15 cellular contexts compared by ENCODE assay signal in the genomic region with DNA sequence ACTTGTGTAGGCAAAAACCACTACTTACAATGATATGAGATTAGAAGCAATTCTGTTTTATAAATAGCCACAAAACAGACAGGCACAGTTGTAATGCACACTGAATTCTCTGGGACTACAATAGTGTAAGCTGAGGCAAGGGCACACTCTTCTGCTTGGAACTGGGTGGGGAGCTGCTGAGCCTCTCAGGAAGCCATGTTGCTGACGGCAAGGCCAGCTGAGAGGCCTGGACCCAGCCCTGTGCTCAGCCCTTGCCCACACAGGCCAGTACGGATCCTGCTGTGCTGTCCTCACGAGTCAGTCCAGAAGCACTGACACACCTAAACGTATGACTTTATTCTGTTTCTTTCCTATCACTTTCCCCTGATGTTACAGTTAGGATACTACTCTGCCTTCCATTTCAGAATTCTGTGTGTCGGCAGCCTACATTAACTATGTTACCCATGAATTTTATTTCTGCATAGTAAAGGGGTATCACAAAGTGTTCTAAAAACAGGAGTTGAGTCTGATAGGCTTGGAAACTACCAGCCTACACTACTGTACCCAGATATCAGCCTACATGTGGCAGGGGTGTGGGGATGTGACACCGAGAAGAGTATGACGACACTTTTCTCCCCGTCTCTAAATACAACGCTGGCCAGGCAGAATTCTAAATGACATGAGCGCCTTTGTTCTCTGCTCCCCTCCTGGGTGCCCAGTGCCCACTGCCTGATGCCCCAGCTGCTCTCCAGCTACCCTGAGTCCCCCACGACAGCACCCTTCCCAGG. TPM values are rescaled to one million over a fixed set of nuclear protein-coding genes. Genes with fewer than 3 reads are reported as not detected.
DNase-seq lines count a peak whose midpoint lies in the region; ATAC-seq, FAIRE-seq and TF ChIP-seq lines count a peak whose summit lies in the region.
"Had no signal": no experiment of that assay in that cellular context is flagged by ENCODE, and none has a peak within 500 bp of the region (broad histone marks: within the 10 kb centered on the region; RNA-seq: fewer than 3 reads in every experiment).

No MANE protein-coding gene starts in this region.

- H4K20me1 ChIP-seq in K562 (replicated peaks; ENCODE audit: control insufficient read depth, insufficient read depth, low read length) = no peaks in the 10 kb centered on the region

- POLR2A ChIA-PET in K562 (lab: Yijun Ruan, JAX) = interaction anchor here (0.6 kb wide), 1 partner anchor 34 kb away, joined by 3 read pairs; no protein-coding TSS in a partner anchor

- H3K27ac Mint-ChIP-seq in activated naive CD4-positive, alpha-beta T cell treated with anti-CD3 and anti-CD28 coated beads, Interleukin-2, amount 10 ng/mL, durations not matched to agents 7 days and 5 days = peak overlapping the region; percentile 26

- ATAC-seq in K562 = no peak
- no peak for ATAC-seq in GM19324 (IDR thresholded peaks at IDR 0.05; ENCODE audit: low FRiP score, unreplicated experiment)
- ATAC-seq: HCT116 had no signal

- H3K79me2 ChIP-seq in K562 (ENCODE audit: control insufficient read depth, insufficient read depth, low read length) = peaks cover 3% of the 10 kb centered on the region; the same call in 2 of the 3 replicates

- H3K9me3 ChIP-seq in K562 (replicated peaks; ENCODE audit: control insufficient read depth, insufficient read depth, low read depth, low read length) (no peaks in the 10 kb centered on the region; the same call in 1 of the 2 replicates), kidney (ENCODE audit: control insufficient read depth in 1 of 2, low read length in 2 of 2) (no peaks in the 10 kb centered on the region)

- TSS peak; percentile 27 for BruUV-seq in K562 (replicated peaks; lab: Mats Ljungman, UMichigan)

- H3K9ac ChIP-seq in K562 (ENCODE audit: insufficient read depth in 1 of 2, low read depth in 2 of 2, low read length in 2 of 2) = no peak overlapping the region
- H3K9ac ChIP-seq in kidney (ENCODE audit: low read length in 2 of 2) = no peak overlapping the region

- TF ChIP-seq POLR2A in K562 (conservative IDR thresholded peaks at IDR 0.05) = no peak

- no peak overlapping the region for H3K4me3 Mint-ChIP-seq in activated naive CD4-positive, alpha-beta T cell treated with anti-CD3 and anti-CD28 coated beads, Interleukin-2, amount 10 ng/mL, durations not matched to agents 7 days and 5 days

- peaks cover 30% of the 10 kb centered on the region for H3K36me3 Mint-ChIP-seq in activated naive CD4-positive, alpha-beta T cell treated with anti-CD3 and anti-CD28 coated beads, Interleukin-2, amount 10 ng/mL, durations not matched to agents 7 days and 5 days

- no peak overlapping the region for H3K27ac ChIP-seq in K562 (ENCODE audit: extremely low read depth, low read depth, low read length)
- H3K27ac ChIP-seq in kidney (ENCODE audit: low read depth in 2 of 2, low read length in 2 of 2) = no peak overlapping the region

- in situ Hi-C loops in K562 (cut with MboI) = no loop called here

- H3K36me3 ChIP-seq in K562 (ENCODE audit: control insufficient read depth, insufficient read depth, low read length) = peaks cover 91% of the 10 kb centered on the region; the same call in 2 of the 3 replicates
- H3K36me3 ChIP-seq in kidney (ENCODE audit: control insufficient read depth in 1 of 2, insufficient read depth in 2 of 2, low read length in 2 of 2) = peaks cover 37 to 51% of the 10 kb centered on the region in 2 donors

- no peak for TF ChIP-seq RAD21 in K562 (CRISPR knock-in tag; conservative IDR thresholded peaks at IDR 0.05 in 1 of 2, IDR thresholded peaks at IDR 0.05 in 1 of 2)

- no peaks in the 10 kb centered on the region for H3K4me1 ChIP-seq in K562 (replicated peaks in 1 of 2; ENCODE audit: control insufficient read depth in 2 of 2, insufficient read depth in 2 of 2, low read length in 2 of 2)
- no peaks in the 10 kb centered on the region for H3K4me1 ChIP-seq in kidney (ENCODE audit: control insufficient read depth in 1 of 2, insufficient read depth in 1 of 2, low read depth in 1 of 2, low read length in 2 of 2)

- intact Hi-C loops in K562 (cut with micrococcal nuclease) = no loop called here
- intact Hi-C loops in kidney (cut with DNase I) = no loop called here

- peaks cover 2% of the 10 kb centered on the region for H3K4me1 Mint-ChIP-seq in activated naive CD4-positive, alpha-beta T cell treated with anti-CD3 and anti-CD28 coated beads, Interleukin-2, amount 10 ng/mL, durations not matched to agents 7 days and 5 days

- no peak overlapping the region for H2AFZ ChIP-seq in K562 (ENCODE audit: low read depth, low read length)

- H3K9me3 Mint-ChIP-seq in activated naive CD4-positive, alpha-beta T cell treated with anti-CD3 and anti-CD28 coated beads, Interleukin-2, amount 10 ng/mL, durations not matched to agents 7 days and 5 days = no peaks in the 10 kb centered on the region
- H3K9me3 Mint-ChIP-seq: IgD-negative memory B cell had no signal

- no peak for DNase-seq in activated naive CD4-positive, alpha-beta T cell treated with anti-CD3 and anti-CD28 coated beads, Interleukin-2, amount 10 ng/mL, durations not matched to agents 7 days and 5 days
- DNase-seq in activated naive CD4-positive, alpha-beta T cell treated with Interleukin-2 at 50 U/mL for 16 hours = no peak
- DNase-seq in K562 (ENCODE audit: extremely low read depth in 1 of 4, low spot score in 3 of 4) (no peak), kidney (peak; percentile 60), putamen (ENCODE audit: low spot score) (peak; percentile 27), NAMALWA (ENCODE audit: low spot score) (no peak), HCEC 1CT (no peak)
- DNase-seq: DMS53, MV-4-11, NCI-H146, NCI-H2081 treated with DMSO at 0.1 percent for 48 hours, NCI-H524 had no signal

- peaks cover 4% of the 10 kb centered on the region for H3K9me1 ChIP-seq in K562 (ENCODE audit: control insufficient read depth, insufficient read depth, low read length)

- CTCF ChIA-PET in activated naive CD4-positive, alpha-beta T cell treated with anti-CD3 and anti-CD28 coated beads, Interleukin-2, amount 10 ng/mL, durations not matched to agents 7 days and 5 days (lab: Charles Lee) = interaction anchor here (1.9 kb wide), 1 partner anchor 8 kb away, joined by 5 read pairs; no protein-coding TSS in a partner anchor
- CTCF ChIA-PET in K562 (lab: Yijun Ruan, JAX; ENCODE audit: low intra/inter-chr PET ratio) = no interaction called here

- no peaks in the 10 kb centered on the region for H3K27me3 Mint-ChIP-seq in activated naive CD4-positive, alpha-beta T cell treated with anti-CD3 and anti-CD28 coated beads, Interleukin-2, amount 10 ng/mL, durations not matched to agents 7 days and 5 days
- H3K27me3 Mint-ChIP-seq: IgD-negative memory B cell had no signal

- H3K4me3 ChIP-seq in K562 (no peak overlapping the region), kidney (ENCODE audit: low read length in 2 of 2) (no peak overlapping the region)

- no peaks in the 10 kb centered on the region for H3K27me3 ChIP-seq in K562 (ENCODE audit: control insufficient read depth in 2 of 2, insufficient read depth in 2 of 2, low read length in 2 of 2)

- H3K4me2 ChIP-seq in K562 (ENCODE audit: insufficient read depth, low read length) = no peak overlapping the region

- no peak for FAIRE-seq in K562 (lab: Jason Lieb, UNC)
- FAIRE-seq in kidney (lab: Jason Lieb, UNC) = no peak

- WGBS in K562 (ENCODE audit: insufficient coverage, low coverage, missing lambda C conversion rate) = 94% methylated on average over 11 of the region's 11 CpGs

- no peak for TF ChIP-seq CTCF in K562 (IDR thresholded peaks at IDR 0.05 in 2 of 3, conservative IDR thresholded peaks at IDR 0.05 in 1 of 3; ENCODE audit: insufficient read depth in 2 of 3, low read depth in 1 of 3, low read length in 3 of 3)
- TF ChIP-seq CTCF in kidney (IDR thresholded peaks at IDR 0.05; ENCODE audit: borderline replicate concordance, extremely low read depth, insufficient read depth) = no peak

- TF ChIP-seq EP300 in K562 (IDR thresholded peaks at IDR 0.05; ENCODE audit: low read length) = no peak

RNA-seq across cellular contexts. Expression of gene FAAP100, which starts 41.1 kb away (rescaled TPM):
- total RNA-seq in K562 (2011; cell fraction: chromatin; rRNA removed; ENCODE audit: low replicate concordance) = 44.9 and 197 TPM in 2 replicates
- total RNA-seq in K562 (2011; cell fraction: nucleolus; rRNA removed) = 108 and 129 TPM in 2 replicates
- total RNA-seq in K562 (2011; cell fraction: nucleoplasm; rRNA removed) = 63.6 and 65.2 TPM in 2 replicates
- total RNA-seq in K562 (2014; rRNA removed) = 33.2 and 39.0 TPM in 2 replicates
- total RNA-seq in K562 (2014; rRNA removed; fragmentation: Illumina TruSeq; extraction: Trizol) = 3.9 and 8.6 TPM in 2 replicates
- 18.9 and 20.9 TPM in 2 replicates for total RNA-seq in K562 (2015; rRNA removed; fragmentation: Illumina TruSeq; extraction: Trizol)
- total RNA-seq in K562 (2021) = 51.2 and 52.5 TPM in 2 replicates
- 12.6 and 15.2 TPM in 2 replicates for polyA plus RNA-seq in K562 (2011; rRNA removed)
- 18.3 and 47.5 TPM in 2 replicates for polyA plus RNA-seq in K562 (2011; cell fraction: cytosol; rRNA removed)
- 42.7 and 112 TPM in 2 replicates for polyA plus RNA-seq in K562 (2011; cell fraction: nucleus; rRNA removed)
- 22.5 and 27.7 TPM in 2 replicates for polyA plus RNA-seq in K562 (2012)
- polyA plus RNA-seq in K562 (2014; fragmentation: Illumina TruSeq; extraction: Trizol) = 7.6 and 25.3 TPM in 2 replicates
- under 1 TPM; 0.31 to 0.69 TPM for polyA plus RNA-seq in K562 (2014; fragmentation: Nextera tagmentation; extraction: Ambion mirVana)
- polyA plus RNA-seq in K562 (2014; rRNA removed) = 38.6 and 42.4 TPM in 2 replicates
- 4.7 and 7.0 TPM in 2 replicates for polyA minus RNA-seq in K562 (2011; rRNA and poly(A)+ RNA removed)
- polyA minus RNA-seq in K562 (2011; cell fraction: cytosol; rRNA and poly(A)+ RNA removed) = 19.5 and 23.0 TPM in 2 replicates
- 58.6 and 62.1 TPM in 2 replicates for polyA minus RNA-seq in K562 (2011; cell fraction: nucleus; rRNA and poly(A)+ RNA removed)
- 28.6 TPM for total RNA-seq in kidney
- 13.2 TPM for polyA plus RNA-seq in kidney (ENCODE audit: insufficient read depth, low read depth, low replicate concordance)

RNA-seq across cellular contexts. Expression of gene NPLOC4, which starts 43.6 kb away (rescaled TPM):
- 277 and 501 TPM in 2 replicates for total RNA-seq in K562 (2011; cell fraction: chromatin; rRNA removed; ENCODE audit: low replicate concordance)
- total RNA-seq in K562 (2011; cell fraction: nucleolus; rRNA removed) = 241 and 247 TPM in 2 replicates
- 239 and 253 TPM in 2 replicates for total RNA-seq in K562 (2011; cell fraction: nucleoplasm; rRNA removed)
- 65.1 and 82.2 TPM in 2 replicates for total RNA-seq in K562 (2014; rRNA removed)
- 47.4 and 53.0 TPM in 2 replicates for total RNA-seq in K562 (2014; rRNA removed; fragmentation: Illumina TruSeq; extraction: Trizol)
- 55.6 and 57.9 TPM in 2 replicates for total RNA-seq in K562 (2015; rRNA removed; fragmentation: Illumina TruSeq; extraction: Trizol)
- total RNA-seq in K562 (2021) = 116 and 124 TPM in 2 replicates
- 84.1 and 93.9 TPM in 2 replicates for polyA plus RNA-seq in K562 (2011; rRNA removed)
- polyA plus RNA-seq in K562 (2011; cell fraction: cytosol; rRNA removed) = 85.5 and 112 TPM in 2 replicates
- polyA plus RNA-seq in K562 (2011; cell fraction: nucleus; rRNA removed) = 134 and 203 TPM in 2 replicates
- polyA plus RNA-seq in K562 (2012) = 53.5 and 61.2 TPM in 2 replicates
- 69.0 and 74.7 TPM in 2 replicates for polyA plus RNA-seq in K562 (2014; fragmentation: Illumina TruSeq; extraction: Trizol)
- polyA plus RNA-seq in K562 (2014; fragmentation: Nextera tagmentation; extraction: Ambion mirVana) = 1 to 10 TPM; 1.5 to 2.5 TPM
- 64.5 and 78.1 TPM in 2 replicates for polyA plus RNA-seq in K562 (2014; rRNA removed)
- polyA minus RNA-seq in K562 (2011; rRNA and poly(A)+ RNA removed) = 117 and 181 TPM in 2 replicates
- polyA minus RNA-seq in K562 (2011; cell fraction: cytosol; rRNA and poly(A)+ RNA removed) = 99.8 and 121 TPM in 2 replicates
- 52.1 and 62.5 TPM in 2 replicates for polyA minus RNA-seq in K562 (2011; cell fraction: nucleus; rRNA and poly(A)+ RNA removed)
- total RNA-seq in kidney = 86.4 TPM
- polyA plus RNA-seq in kidney (ENCODE audit: insufficient read depth, low read depth, low replicate concordance) = 41.5 TPM

RNA-seq across cellular contexts. Expression of gene TSPAN10, which starts 43.7 kb away (rescaled TPM):
- total RNA-seq in K562 (2011; cell fraction: chromatin; rRNA removed; ENCODE audit: low replicate concordance) = 1.5 and 3.7 TPM in 2 replicates
- total RNA-seq in K562 (2011; cell fraction: nucleolus; rRNA removed) = 1.0 and 1.8 TPM in 2 replicates
- 1.6 and 4.0 TPM in 2 replicates for total RNA-seq in K562 (2011; cell fraction: nucleoplasm; rRNA removed)
- total RNA-seq in K562 (2014; rRNA removed) (0.12 and 0.14 TPM in 2 replicates), K562 (2014; rRNA removed; fragmentation: Illumina TruSeq; extraction: Trizol) (not detected in 2 replicates), K562 (2015; rRNA removed; fragmentation: Illumina TruSeq; extraction: Trizol) (0.11 and 0.14 TPM in 2 replicates), K562 (2021) (0.13 TPM in 1 of 2 replicates, not detected in the other), kidney (2.1 TPM)
- polyA plus RNA-seq in K562 (2011; rRNA removed) (0.28 and 0.31 TPM in 2 replicates), K562 (2014; fragmentation: Illumina TruSeq; extraction: Trizol) (0.07 and 0.12 TPM in 2 replicates), K562 (2014; fragmentation: Nextera tagmentation; extraction: Ambion mirVana) (under 1 TPM; 0.08 to 0.13 TPM), K562 (2014; rRNA removed) (0.04 and 0.05 TPM in 2 replicates), kidney (ENCODE audit: insufficient read depth, low read depth, low replicate concordance) (1.9 TPM)
- 0.15 and 0.21 TPM in 2 replicates for polyA plus RNA-seq in K562 (2011; cell fraction: cytosol; rRNA removed)
- 0.28 and 0.36 TPM in 2 replicates for polyA plus RNA-seq in K562 (2011; cell fraction: nucleus; rRNA removed)
- 0.23 and 0.46 TPM in 2 replicates for polyA plus RNA-seq in K562 (2012)
- 0.42 and 0.84 TPM in 2 replicates for polyA minus RNA-seq in K562 (2011; rRNA and poly(A)+ RNA removed)
- not detected in 2 replicates for polyA minus RNA-seq in K562 (2011; cell fraction: cytosol; rRNA and poly(A)+ RNA removed)
- polyA minus RNA-seq in K562 (2011; cell fraction: nucleus; rRNA and poly(A)+ RNA removed) = 0.27 and 0.78 TPM in 2 replicates

Comparison
In these comparisons a context has a peak if more than half of its experiments do, and no peak if none do; other contexts are left out.
1. DNase-seq: peak in kidney (single experiment) and putamen (single experiment); none in activated naive CD4-positive, alpha-beta T cell treated with anti-CD3 and anti-CD28 coated beads, Interleukin-2, amount 10 ng/mL, durations not matched to agents 7 days and 5 days (single experiment), activated naive CD4-positive, alpha-beta T cell treated with Interleukin-2 at 50 U/mL for 16 hours (single experiment), K562 (0 of 4), NAMALWA (single experiment) and HCEC 1CT (single experiment).